Comparison of ENCODE assay signal across 1 cellular context in the genomic region with DNA sequence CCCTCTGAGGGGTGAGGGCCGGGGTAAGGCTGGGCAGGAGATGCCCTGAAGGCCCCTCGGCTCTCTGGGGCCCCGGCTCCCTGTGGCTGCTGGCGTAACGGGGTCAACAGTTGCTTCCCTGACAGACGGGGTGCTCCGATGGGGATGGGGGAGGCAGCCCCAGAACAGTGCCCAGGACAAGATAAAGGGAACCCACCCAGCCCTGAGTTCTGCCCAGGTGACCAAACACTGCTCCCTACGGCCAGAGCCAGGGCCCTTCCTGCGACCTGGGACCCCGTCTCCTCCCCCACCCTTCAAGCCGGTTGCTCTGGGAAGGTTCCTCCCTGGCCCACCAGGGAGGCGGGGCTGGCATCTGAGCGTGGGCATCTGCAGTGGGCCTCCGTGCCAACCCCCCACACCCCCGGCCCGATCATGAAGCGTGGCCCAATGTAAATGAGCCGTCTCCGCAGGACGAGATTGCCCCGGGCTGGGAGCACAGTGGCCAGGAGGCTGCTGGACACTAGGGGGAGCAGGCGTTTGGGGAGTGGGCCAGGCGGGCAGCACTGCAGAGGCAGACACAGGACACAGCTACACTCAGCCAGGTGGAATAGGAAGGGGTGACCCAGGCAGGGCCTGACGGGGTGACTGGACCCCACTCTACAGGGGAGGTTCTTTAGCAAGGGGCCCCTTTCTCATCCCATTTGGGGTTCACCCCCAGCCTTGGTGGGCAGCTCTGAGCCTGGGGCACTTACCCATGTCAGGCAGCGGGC.
TF ChIP-seq lines count a peak whose summit lies in the region.

No MANE protein-coding gene starts in this region.

TF ChIP-seq in SK-N-SH, 30 proteins besides CTCF, POLR2A, EP300 and RAD21 (continued from another document):
- TF ChIP-seq, protein P1, sequence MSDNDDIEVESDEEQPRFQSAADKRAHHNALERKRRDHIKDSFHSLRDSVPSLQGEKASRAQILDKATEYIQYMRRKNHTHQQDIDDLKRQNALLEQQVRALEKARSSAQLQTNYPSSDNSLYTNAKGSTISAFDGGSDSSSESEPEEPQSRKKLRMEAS (IDR thresholded peaks at IDR 0.05; ENCODE audit: low read depth): no peak
- TF ChIP-seq MEF2A (IDR thresholded peaks at IDR 0.05; ENCODE audit: borderline replicate concordance, low read depth): no peak
- TF ChIP-seq, protein P2, sequence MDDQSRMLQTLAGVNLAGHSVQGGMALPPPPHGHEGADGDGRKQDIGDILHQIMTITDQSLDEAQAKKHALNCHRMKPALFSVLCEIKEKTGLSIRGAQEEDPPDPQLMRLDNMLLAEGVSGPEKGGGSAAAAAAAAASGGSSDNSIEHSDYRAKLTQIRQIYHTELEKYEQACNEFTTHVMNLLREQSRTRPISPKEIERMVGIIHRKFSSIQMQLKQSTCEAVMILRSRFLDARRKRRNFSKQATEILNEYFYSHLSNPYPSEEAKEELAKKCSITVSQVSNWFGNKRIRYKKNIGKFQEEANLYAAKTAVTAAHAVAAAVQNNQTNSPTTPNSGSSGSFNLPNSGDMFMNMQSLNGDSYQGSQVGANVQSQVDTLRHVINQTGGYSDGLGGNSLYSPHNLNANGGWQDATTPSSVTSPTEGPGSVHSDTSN (IDR thresholded peaks at IDR 0.05): no peak
- TF ChIP-seq, protein P3, sequence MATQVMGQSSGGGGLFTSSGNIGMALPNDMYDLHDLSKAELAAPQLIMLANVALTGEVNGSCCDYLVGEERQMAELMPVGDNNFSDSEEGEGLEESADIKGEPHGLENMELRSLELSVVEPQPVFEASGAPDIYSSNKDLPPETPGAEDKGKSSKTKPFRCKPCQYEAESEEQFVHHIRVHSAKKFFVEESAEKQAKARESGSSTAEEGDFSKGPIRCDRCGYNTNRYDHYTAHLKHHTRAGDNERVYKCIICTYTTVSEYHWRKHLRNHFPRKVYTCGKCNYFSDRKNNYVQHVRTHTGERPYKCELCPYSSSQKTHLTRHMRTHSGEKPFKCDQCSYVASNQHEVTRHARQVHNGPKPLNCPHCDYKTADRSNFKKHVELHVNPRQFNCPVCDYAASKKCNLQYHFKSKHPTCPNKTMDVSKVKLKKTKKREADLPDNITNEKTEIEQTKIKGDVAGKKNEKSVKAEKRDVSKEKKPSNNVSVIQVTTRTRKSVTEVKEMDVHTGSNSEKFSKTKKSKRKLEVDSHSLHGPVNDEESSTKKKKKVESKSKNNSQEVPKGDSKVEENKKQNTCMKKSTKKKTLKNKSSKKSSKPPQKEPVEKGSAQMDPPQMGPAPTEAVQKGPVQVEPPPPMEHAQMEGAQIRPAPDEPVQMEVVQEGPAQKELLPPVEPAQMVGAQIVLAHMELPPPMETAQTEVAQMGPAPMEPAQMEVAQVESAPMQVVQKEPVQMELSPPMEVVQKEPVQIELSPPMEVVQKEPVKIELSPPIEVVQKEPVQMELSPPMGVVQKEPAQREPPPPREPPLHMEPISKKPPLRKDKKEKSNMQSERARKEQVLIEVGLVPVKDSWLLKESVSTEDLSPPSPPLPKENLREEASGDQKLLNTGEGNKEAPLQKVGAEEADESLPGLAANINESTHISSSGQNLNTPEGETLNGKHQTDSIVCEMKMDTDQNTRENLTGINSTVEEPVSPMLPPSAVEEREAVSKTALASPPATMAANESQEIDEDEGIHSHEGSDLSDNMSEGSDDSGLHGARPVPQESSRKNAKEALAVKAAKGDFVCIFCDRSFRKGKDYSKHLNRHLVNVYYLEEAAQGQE (IDR thresholded peaks at IDR 0.05; ENCODE audit: low read depth, low read length): no peak
